Comparison of ENCODE assay signal across 17 cellular contexts in the genomic region with DNA sequence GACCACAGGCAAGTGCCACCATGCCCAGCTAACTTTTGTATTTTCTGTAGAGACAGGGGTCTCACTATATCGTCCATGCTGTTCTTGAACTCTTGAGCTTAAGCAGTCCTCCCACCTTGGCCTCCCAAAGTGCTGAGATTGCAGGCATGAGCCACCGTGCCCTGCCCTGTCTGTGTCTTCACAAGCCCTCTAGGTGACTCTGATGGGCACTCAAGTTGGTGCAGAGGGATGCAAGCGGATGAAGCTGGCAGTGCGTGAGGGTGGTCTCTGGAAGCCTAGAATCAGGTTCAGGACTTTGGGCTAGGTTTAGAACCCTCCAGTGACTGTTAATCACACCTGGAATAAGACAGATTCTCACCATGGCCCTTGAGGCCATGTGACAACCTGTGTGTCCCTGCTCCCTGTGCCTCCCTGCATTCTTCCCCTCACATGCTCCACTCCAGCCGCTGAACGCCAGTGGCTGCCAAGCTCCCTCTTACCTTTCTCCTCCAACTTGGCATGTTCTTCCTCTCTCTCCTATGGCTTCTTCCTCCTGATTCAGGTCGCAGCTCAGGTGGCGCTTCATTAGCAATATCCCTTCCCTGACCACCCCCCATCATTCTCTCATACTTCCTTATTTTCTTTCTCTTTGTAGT.
DNase-seq lines count a peak whose midpoint lies in the region; ATAC-seq and TF ChIP-seq lines count a peak whose summit lies in the region.
"Had no signal": no experiment of that assay in that cellular context is flagged by ENCODE, and none has a peak within 500 bp of the region (broad histone marks: within the 10 kb centered on the region; RNA-seq: fewer than 3 reads in every experiment).

No MANE protein-coding gene starts in this region.

- TF ChIP-seq CTCF in heart right ventricle (IDR thresholded peaks at IDR 0.05) (no peak), spleen (IDR thresholded peaks at IDR 0.05 in 8 of 11, conservative IDR thresholded peaks at IDR 0.05 in 3 of 11) (no peak)

- H3K9me3 ChIP-seq in heart right ventricle (no peaks in the 10 kb centered on the region), spleen (no peaks in the 10 kb centered on the region)
- H3K9me3 ChIP-seq: A549, Caco-2 had no signal

- H3K4me1 ChIP-seq in heart right ventricle (no peaks in the 10 kb centered on the region), spleen (no peaks in the 10 kb centered on the region)
- H3K4me1 ChIP-seq: A549, Caco-2 had no signal

- intact Hi-C loops in cardiac septum (cut with DNase I) = no loop called here
- intact Hi-C loops in heart right ventricle (cut with DNase I) = no loop called here
- intact Hi-C loops in spleen (cut with DNase I; ENCODE audit: low total_unique reads) = no loop called here

- 85 to 88% methylated on average over 8 of the region's 8 CpGs for WGBS in heart right ventricle, 2 donors
- whole genome bisulfite sequencing in spleen, 5 donors = 83 to 89% (median 84%) methylated on average over 7 to 8 of the region's 8 CpGs

- H3K36me3 ChIP-seq in heart right ventricle (no peaks in the 10 kb centered on the region), spleen (no peaks in the 10 kb centered on the region)

- peak; percentile 73 for DNase-seq in cardiac septum (ENCODE audit: low spot score)
- no peak for DNase-seq in heart right ventricle
- DNase-seq in islet precursor cell = peak; percentile 32
- DNase-seq in spleen = peak; percentile 36
- DNase-seq in T-helper 1 cell = no peak
- no peak for DNase-seq in NCI-H146 treated with DMSO at 0.1 percent for 48 hours (lab: John Stamatoyannopoulos, UW; ENCODE audit: unreplicated experiment)
- DNase-seq: AML-193; CD4-positive, alpha-beta T cell; DMS79; GDM1; GOT3; H9 had no signal

- H3K4me3 ChIP-seq in heart right ventricle (no peak overlapping the region), spleen (no peak overlapping the region)
- H3K4me3 ChIP-seq: A549 had no signal

- H3K27me3 ChIP-seq in heart right ventricle (peaks cover 0 to 50% (median 21%) of the 10 kb centered on the region in 7 donors), spleen (replicated peaks in 1 of 7) (peaks cover 0 to 47% (median 0%) of the 10 kb centered on the region in 7 donors)

- no peak for TF ChIP-seq POLR2A in spleen (IDR thresholded peaks at IDR 0.05)

- H3K27ac ChIP-seq in heart right ventricle (no peak overlapping the region), spleen (no peak overlapping the region)
- H3K27ac ChIP-seq: 22Rv1, A549, C4-2B had no signal

- ATAC-seq in heart right ventricle (no peak), GM21717 (IDR thresholded peaks at IDR 0.05; ENCODE audit: unreplicated experiment) (no peak)
- ATAC-seq: A549 had no signal

Comparison
In these comparisons a context has a peak if more than half of its experiments do, and no peak if none do; other contexts are left out.
1. DNase-seq: peak in cardiac septum (single experiment), islet precursor cell (single experiment) and spleen (single experiment); none in heart right ventricle (0 of 2), T-helper 1 cell (0 of 5) and NCI-H146 treated with DMSO at 0.1 percent for 48 hours (single experiment).